In genomic region chr1:22711591-22712501, GRCh38 we compare ENCODE assay signal across 8 cellular contexts. TPM values are rescaled to one million over a fixed set of nuclear protein-coding genes. Genes with fewer than 3 reads are reported as not detected.
DNase-seq lines count a peak whose midpoint lies in the region; ATAC-seq and TF ChIP-seq lines count a peak whose summit lies in the region.

No MANE protein-coding gene starts in this region.

- BruUV-seq in Calu3 (replicated peaks; lab: Mats Ljungman, UMichigan) = TSS peak; percentile 59

- H3K79me2 ChIP-seq in MM.1S (ENCODE audit: low read length) = no peaks in the 10 kb centered on the region

- no peaks in the 10 kb centered on the region for H3K4me1 ChIP-seq in MM.1S (ENCODE audit: low read length)
- peaks cover 16% of the 10 kb centered on the region for H3K4me1 ChIP-seq in ectodermal cell (ENCODE audit: control insufficient read depth, insufficient read depth, low read length)

- ATAC-seq in HG02852 (IDR thresholded peaks at IDR 0.05; ENCODE audit: unreplicated experiment) = no peak

- H3K4me3 ChIP-seq in MM.1S (ENCODE audit: low read length) (no peak overlapping the region; the same call in 1 of the 2 replicates), ectodermal cell (ENCODE audit: insufficient read depth, low read depth, low read length) (peak overlapping the region; percentile 54)

- H3K36me3 ChIP-seq in MM.1S (replicated peaks; ENCODE audit: insufficient read depth, low read length) (no peaks in the 10 kb centered on the region), ectodermal cell (ENCODE audit: control insufficient read depth, insufficient read depth, low read length) (no peaks in the 10 kb centered on the region)

- H3K27ac Mint-ChIP-seq in Calu3 (ENCODE audit: unreplicated experiment) (no peak overlapping the region), neural crest cell (ENCODE audit: unreplicated experiment) (no peak overlapping the region)

- peaks cover 91% of the 10 kb centered on the region for H3K27me3 ChIP-seq in MM.1S (replicated peaks; ENCODE audit: insufficient read depth, low read length)
- H3K27me3 ChIP-seq in ectodermal cell (ENCODE audit: control insufficient read depth, insufficient read depth, low read length, poor library complexity, severe bottlenecking) = peaks cover 18% of the 10 kb centered on the region

- no peaks in the 10 kb centered on the region for H3F3A ChIP-seq in MM.1S (ENCODE audit: insufficient read depth, low read length)

- no peaks in the 10 kb centered on the region for H3K36me3 Mint-ChIP-seq in Calu3 (ENCODE audit: insufficient read depth, unreplicated experiment)
- no peaks in the 10 kb centered on the region for H3K36me3 Mint-ChIP-seq in neural crest cell (ENCODE audit: low read depth)

- no peaks in the 10 kb centered on the region for H4K20me1 ChIP-seq in MM.1S (ENCODE audit: insufficient read depth, low read length)

- H3K4me2 ChIP-seq in MM.1S (ENCODE audit: low read depth, low read length) = peak overlapping the region; percentile 49; the same call in 1 of the 2 replicates

- H2AFZ ChIP-seq in MM.1S (ENCODE audit: low read length) = no peak overlapping the region

- H3K9me2 ChIP-seq in MM.1S (replicated peaks; ENCODE audit: insufficient read depth, low read length) = no peaks in the 10 kb centered on the region

- no peaks in the 10 kb centered on the region for H3K4me1 Mint-ChIP-seq in Calu3 (ENCODE audit: low read depth, unreplicated experiment)
- peaks cover 53% of the 10 kb centered on the region for H3K4me1 Mint-ChIP-seq in neural crest cell

- H3K4me3 Mint-ChIP-seq in Calu3 (ENCODE audit: low read depth, unreplicated experiment) (peak overlapping the region; percentile 63), neural crest cell (peak overlapping the region; percentile 90)

- H3K9ac ChIP-seq in MM.1S (ENCODE audit: low read length) = no peak overlapping the region

- intact Hi-C loops in Calu3 (cut with micrococcal nuclease; ENCODE audit: unreplicated experiment) = no loop called here

- CTCF ChIA-PET in Calu3 (lab: Charles Lee) = interaction anchor here (0.7 to 1.0 kb wide), 3 partner anchors 31 to 150 kb away, joined by 3 to 4 read pairs (median 3); no protein-coding TSS in a partner anchor

- H3K27ac ChIP-seq in MM.1S (ENCODE audit: low read length) (no peak overlapping the region), ectodermal cell (ENCODE audit: insufficient read depth, low read depth, low read length, poor library complexity, severe bottlenecking) (no peak overlapping the region)

- H3K9me3 ChIP-seq in MM.1S (replicated peaks; ENCODE audit: insufficient read depth, low read length) (no peaks in the 10 kb centered on the region), ectodermal cell (ENCODE audit: control insufficient read depth, low read length) (no peaks in the 10 kb centered on the region)

- DNase-seq in Calu3 = no peak
- DNase-seq in MM.1S = no peak
- DNase-seq in neural crest cell (ENCODE audit: low read depth, low spot score) = no peak
- DNase-seq in NCI-H1105 treated with DMSO at 0.1 percent for 48 hours (lab: John Stamatoyannopoulos, UW) = no peak
- DNase-seq in NCI-H1092 treated with DMSO at 0.1 percent for 48 hours (lab: John Stamatoyannopoulos, UW) = no peak
- DNase-seq in foreskin melanocyte = no peak

- WGBS in ectodermal cell, 2 experiments = 26 to 27% methylated on average over 53 of the region's 53 CpGs

- no peaks in the 10 kb centered on the region for H3K9me3 Mint-ChIP-seq in Calu3 (ENCODE audit: low read depth, unreplicated experiment)
- H3K9me3 Mint-ChIP-seq in neural crest cell = no peaks in the 10 kb centered on the region

- H3K27me3 Mint-ChIP-seq in Calu3 (ENCODE audit: unreplicated experiment) = no peaks in the 10 kb centered on the region
- peaks cover 5% of the 10 kb centered on the region for H3K27me3 Mint-ChIP-seq in neural crest cell (ENCODE audit: low read depth)

- TF ChIP-seq CTCF in Calu3 (IDR thresholded peaks at IDR 0.05; ENCODE audit: unreplicated experiment) (no peak), MM.1S (IDR thresholded peaks at IDR 0.05; ENCODE audit: low read length) (no peak), neural crest cell (conservative IDR thresholded peaks at IDR 0.05) (no peak)

RNA-seq across cellular contexts. Expression of gene EPHB2, which starts 1.2 kb away (rescaled TPM):
- 15.6 and 19.3 TPM in 2 replicates for total RNA-seq in Calu3 (2022)
- polyA plus RNA-seq in ectodermal cell (2013, experiment 1 of 4) = 43.6 TPM
- 50.7 TPM for polyA plus RNA-seq in ectodermal cell (2013, experiment 2 of 4)
- polyA plus RNA-seq in ectodermal cell (2013, experiment 3 of 4) = 42.5 TPM
- 46.3 TPM for polyA plus RNA-seq in ectodermal cell (2013, experiment 4 of 4)
- total RNA-seq in neural crest cell = 57.2 and 60.3 TPM in 2 replicates

RNA-seq across cellular contexts. Expression of gene C1QB, which starts 58.8 kb away (rescaled TPM):
- total RNA-seq in Calu3 (2022) (not detected in 2 replicates), neural crest cell (not detected in 2 replicates)
- not detected for polyA plus RNA-seq in ectodermal cell (2013, experiment 1 of 4)
- polyA plus RNA-seq in ectodermal cell (2013, experiment 2 of 4) = not detected
- polyA plus RNA-seq in ectodermal cell (2013, experiment 3 of 4) = not detected
- not detected for polyA plus RNA-seq in ectodermal cell (2013, experiment 4 of 4)
